Comparison of ENCODE assay signal across 4 cellular contexts in the genomic region with DNA sequence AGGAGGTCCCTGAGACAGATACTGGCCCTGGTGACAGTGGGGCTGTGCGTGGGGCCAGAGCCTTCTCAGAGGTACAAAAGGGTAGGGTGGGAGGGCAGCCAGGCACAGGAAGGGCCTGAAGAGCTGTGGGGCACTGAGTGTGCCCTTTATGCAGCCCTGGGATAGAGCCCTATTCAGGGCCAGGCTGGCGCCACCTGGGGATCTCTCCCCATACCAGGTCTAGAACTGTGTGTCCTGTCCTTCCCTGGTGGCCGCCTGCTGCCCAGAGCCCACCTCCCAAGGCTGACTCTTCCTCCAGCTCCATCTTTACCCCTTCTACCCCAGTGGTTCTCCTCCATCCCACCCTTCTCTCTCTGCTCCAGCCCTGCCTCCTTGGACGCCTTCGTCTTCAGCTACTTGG. TPM values are rescaled to one million over a fixed set of nuclear protein-coding genes. Genes with fewer than 3 reads are reported as not detected.
DNase-seq lines count a peak whose midpoint lies in the region; ATAC-seq and TF ChIP-seq lines count a peak whose summit lies in the region.
"Not testable (repeated sequence)": the region's sequence is repeated elsewhere in the genome, so short reads cannot be mapped to it uniquely, and the experiment has no call there.

No MANE protein-coding gene starts in this region.

- intact Hi-C loops in left colon (cut with DNase I, micrococcal nuclease): not testable (repeated sequence)

- not testable (repeated sequence) for H2AFZ ChIP-seq in GM23338, parathyroid adenoma

- H3K36me3 Mint-ChIP-seq in GM23338 (ENCODE audit: low read depth): peaks cover 11% of the 10 kb centered on the region; the same call in 2 of the 3 replicates
- H3K36me3 Mint-ChIP-seq in WTC11: not testable (repeated sequence)

- not testable (repeated sequence) for H3K9me3 Mint-ChIP-seq in GM23338, WTC11

- H3K4me3 Mint-ChIP-seq in GM23338, WTC11: not testable (repeated sequence)

- not testable (repeated sequence) for DNase-seq in GM23338 (ENCODE audit: low spot score); WTC11 (ENCODE audit: low spot score); left colon

- TF ChIP-seq CTCF in GM23338 (conservative IDR thresholded peaks at IDR 0.05; ENCODE audit: low read depth in 2 of 2); WTC11 (IDR thresholded peaks at IDR 0.05); parathyroid adenoma (IDR thresholded peaks at IDR 0.05): not testable (repeated sequence)

- CTCF ChIA-PET in WTC11 (lab: Charles Lee): not testable (repeated sequence)

- ATAC-seq in GM23338 (peak; percentile 62), WTC11 (peak; percentile 59), left colon (peak; percentile 7)

- H3K9ac ChIP-seq in parathyroid adenoma: not testable (repeated sequence)

- not testable (repeated sequence) for H3K9me2 ChIP-seq in GM23338 (ENCODE audit: insufficient read depth)

- not testable (repeated sequence) for H3K27ac Mint-ChIP-seq in GM23338, WTC11

- POLR2A ChIA-PET in WTC11 (lab: Charles Lee): not testable (repeated sequence)

- H3K4me1 ChIP-seq in GM23338 (ENCODE audit: insufficient read depth): not testable (repeated sequence)
- H3K4me1 ChIP-seq in parathyroid adenoma: peaks cover 13% of the 10 kb centered on the region

- H3K36me3 ChIP-seq in GM23338 (ENCODE audit: insufficient read depth); parathyroid adenoma (ENCODE audit: control insufficient read depth, insufficient read depth, low read length): not testable (repeated sequence)

- H4K20me1 ChIP-seq in GM23338 (replicated peaks; ENCODE audit: insufficient read depth): not testable (repeated sequence)

- not testable (repeated sequence) for H3K27ac ChIP-seq in GM23338 (ENCODE audit: low read depth)
- H3K27ac ChIP-seq in parathyroid adenoma: peak overlapping the region; percentile 87

- H3K4me1 Mint-ChIP-seq in GM23338, WTC11: not testable (repeated sequence)

- not testable (repeated sequence) for H3F3A ChIP-seq in GM23338 (replicated peaks; ENCODE audit: low read depth)

- H3K27me3 Mint-ChIP-seq in GM23338 (ENCODE audit: insufficient read depth, low read depth, poor library complexity) (peaks cover 12% of the 10 kb centered on the region), WTC11 (ENCODE audit: low read depth) (peaks cover 29% of the 10 kb centered on the region)

- H3K4me2 ChIP-seq in GM23338; parathyroid adenoma (ENCODE audit: low read length): not testable (repeated sequence)

- H3K9me3 ChIP-seq in parathyroid adenoma (ENCODE audit: control insufficient read depth, low read length): not testable (repeated sequence)

- not testable (repeated sequence) for H3K79me2 ChIP-seq in GM23338 (replicated peaks; ENCODE audit: insufficient read depth); parathyroid adenoma

- not testable (repeated sequence) for H3K4me3 ChIP-seq in GM23338; parathyroid adenoma (ENCODE audit: low read depth, low read length)

- not testable (repeated sequence) for H3K27me3 ChIP-seq in GM23338 (ENCODE audit: insufficient read depth); parathyroid adenoma (ENCODE audit: control insufficient read depth, insufficient read depth, low read length)

RNA-seq across cellular contexts. Expression of gene ENTREP3, which starts 21.8 kb away (rescaled TPM):
- 34.7 and 46.3 TPM in 2 replicates for total RNA-seq in GM23338 (2014; rRNA removed; shearing (Covaris generic))
- polyA plus RNA-seq in GM23338 (2016; fragmentation: Nextera tagmentation; extraction: Ambion mirVana): 18.6 and 19.5 TPM in 2 replicates
- 65.3 to 67.8 TPM (median 66.6 TPM) in 3 replicates for total RNA-seq in WTC11 (2021)
- 10 to 100 TPM; 19.9 to 21.7 TPM for total RNA-seq in left colon

RNA-seq across cellular contexts. Expression of gene MTX1, which starts 25.0 kb away (rescaled TPM):
- total RNA-seq in GM23338 (2014; rRNA removed; shearing (Covaris generic)): 66.7 and 77.7 TPM in 2 replicates
- polyA plus RNA-seq in GM23338 (2016; fragmentation: Nextera tagmentation; extraction: Ambion mirVana): 106 and 109 TPM in 2 replicates
- total RNA-seq in WTC11 (2021): 57.5 to 62.8 TPM (median 60.4 TPM) in 3 replicates
- total RNA-seq in left colon: 10 to 100 TPM; 36.3 to 46.4 TPM

RNA-seq across cellular contexts. Expression of gene THBS3, which starts 25.8 kb away (rescaled TPM):
- 1.2 and 6.3 TPM in 2 replicates for total RNA-seq in GM23338 (2014; rRNA removed; shearing (Covaris generic))
- polyA plus RNA-seq in GM23338 (2016; fragmentation: Nextera tagmentation; extraction: Ambion mirVana): 4.3 and 5.0 TPM in 2 replicates
- total RNA-seq in WTC11 (2021) (4.0 to 5.3 TPM (median 5.3 TPM) in 3 replicates), left colon (10 to 100 TPM; 20.0 to 20.9 TPM)

RNA-seq across cellular contexts. Expression of gene SCAMP3, which starts 28.7 kb away (rescaled TPM):
- total RNA-seq in GM23338 (2014; rRNA removed; shearing (Covaris generic)): 47.2 and 52.5 TPM in 2 replicates
- 38.3 and 50.5 TPM in 2 replicates for polyA plus RNA-seq in GM23338 (2016; fragmentation: Nextera tagmentation; extraction: Ambion mirVana)
- total RNA-seq in WTC11 (2021): 50.0 to 58.8 TPM (median 52.2 TPM) in 3 replicates
- total RNA-seq in left colon: 10 to 100 TPM; 43.1 to 53.2 TPM

RNA-seq across cellular contexts. Expression of gene CLK2, which starts 39.8 kb away (rescaled TPM):
- 40.4 and 54.6 TPM in 2 replicates for total RNA-seq in GM23338 (2014; rRNA removed; shearing (Covaris generic))
- polyA plus RNA-seq in GM23338 (2016; fragmentation: Nextera tagmentation; extraction: Ambion mirVana): 23.9 and 27.2 TPM in 2 replicates
- total RNA-seq in WTC11 (2021): 68.2 to 74.9 TPM (median 74.4 TPM) in 3 replicates
- 10 to 100 TPM; 34.3 to 41.0 TPM for total RNA-seq in left colon

Comparison
In these comparisons a context has a peak if more than half of its experiments do, and no peak if none do; other contexts are left out.
1. ATAC-seq: peak in every context shown above with its lines; median percentile 62 in GM23338; 59 in WTC11; 7 in left colon.